In genomic region chr5:175610381-175610780, GRCh38 we compare ENCODE assay signal across 1 cellular context.
TF ChIP-seq lines count a peak whose summit lies in the region.

No MANE protein-coding gene starts in this region.

TF ChIP-seq in H1, 55 proteins besides CTCF, POLR2A, EP300 and RAD21 (continued from another document):
- TF ChIP-seq TCF12 (IDR thresholded peaks at IDR 0.05; ENCODE audit: low read depth, low read length) (no peak), CBX5 (IDR thresholded peaks at IDR 0.05; ENCODE audit: low read depth, low read length) (no peak), BACH1 (IDR thresholded peaks at IDR 0.05; ENCODE audit: low read length) (no peak), RFX5 (IDR thresholded peaks at IDR 0.05; ENCODE audit: borderline replicate concordance, low read depth, low read length) (no peak), CREB1 (IDR thresholded peaks at IDR 0.05) (no peak), GABPA (IDR thresholded peaks at IDR 0.05; ENCODE audit: borderline replicate concordance, insufficient read depth, low read length) (no peak)
- TF ChIP-seq, protein P1, sequence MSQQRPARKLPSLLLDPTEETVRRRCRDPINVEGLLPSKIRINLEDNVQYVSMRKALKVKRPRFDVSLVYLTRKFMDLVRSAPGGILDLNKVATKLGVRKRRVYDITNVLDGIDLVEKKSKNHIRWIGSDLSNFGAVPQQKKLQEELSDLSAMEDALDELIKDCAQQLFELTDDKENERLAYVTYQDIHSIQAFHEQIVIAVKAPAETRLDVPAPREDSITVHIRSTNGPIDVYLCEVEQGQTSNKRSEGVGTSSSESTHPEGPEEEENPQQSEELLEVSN (IDR thresholded peaks at IDR 0.05), result no peak
